Comparison of ENCODE assay signal across 12 cellular contexts in genomic region chr17:64063088-64063487, GRCh38. TPM values are rescaled to one million over a fixed set of nuclear protein-coding genes. Genes with fewer than 3 reads are reported as not detected.
DNase-seq lines count a peak whose midpoint lies in the region; ATAC-seq, FAIRE-seq and TF ChIP-seq lines count a peak whose summit lies in the region.
"Had no signal": no experiment of that assay in that cellular context is flagged by ENCODE, and none has a peak within 500 bp of the region (broad histone marks: within the 10 kb centered on the region; RNA-seq: fewer than 3 reads in every experiment).

No MANE protein-coding gene starts in this region.

- FAIRE-seq in kidney (lab: Jason Lieb, UNC), result no peak

- H2AFZ ChIP-seq in Karpas-422 (ENCODE audit: low read length), result no peak overlapping the region

- DNase-seq in Right ventricle myocardium superior (no peak), right atrium auricular region (ENCODE audit: low spot score) (no peak), T-cell (peak in 4 of 34 experiments; percentile 13 to 30 (median 20)), esophagus squamous epithelium (lab: John Stamatoyannopoulos, UW) (no peak), vagina (ENCODE audit: extremely low spot score in 2 of 2) (no peak), Karpas-422 (no peak), NCI-H226 (no peak), kidney (no peak)
- DNase-seq: GDM1, NCI-H1930 had no signal

- H3K27me3 Mint-ChIP-seq in T-cell, result no peaks in the 10 kb centered on the region

- H3K4me1 ChIP-seq in right atrium auricular region, result peaks cover 0 to 7% of the 10 kb centered on the region in 2 donors
- peaks cover 3 to 44% (median 11%) of the 10 kb centered on the region in 3 donors for H3K4me1 ChIP-seq in esophagus squamous epithelium
- H3K4me1 ChIP-seq in vagina, result peaks cover 10% of the 10 kb centered on the region
- H3K4me1 ChIP-seq in Karpas-422 (ENCODE audit: low read length), result no peaks in the 10 kb centered on the region
- H3K4me1 ChIP-seq in kidney (ENCODE audit: control insufficient read depth in 1 of 2, insufficient read depth in 1 of 2, low read depth in 1 of 2, low read length in 2 of 2), result peaks cover 0 to 2% of the 10 kb centered on the region in 2 donors
- H3K4me1 ChIP-seq: tibial nerve had no signal

- no peaks in the 10 kb centered on the region; the same call in 1 of the 2 replicates for H4K20me1 ChIP-seq in Karpas-422 (ENCODE audit: insufficient read depth, low read depth, low read length)

- H3K36me3 ChIP-seq in right atrium auricular region (peaks cover 24% of the 10 kb centered on the region), esophagus squamous epithelium (peaks cover 0 to 87% (median 0%) of the 10 kb centered on the region in 3 donors), vagina (peaks cover 0 to 30% of the 10 kb centered on the region in 2 donors), Karpas-422 (ENCODE audit: insufficient read depth, low read length) (no peaks in the 10 kb centered on the region), kidney (ENCODE audit: control insufficient read depth in 1 of 2, insufficient read depth in 2 of 2, low read length in 2 of 2) (peaks cover 4 to 10% of the 10 kb centered on the region in 2 donors)
- H3K36me3 ChIP-seq: cardiac muscle cell had no signal

- no peak for TF ChIP-seq POLR2A in esophagus squamous epithelium (IDR thresholded peaks at IDR 0.05)
- TF ChIP-seq POLR2A in vagina (IDR thresholded peaks at IDR 0.05), result no peak

- no peak overlapping the region for H3K4me3 ChIP-seq in right atrium auricular region
- no peak overlapping the region for H3K4me3 ChIP-seq in esophagus squamous epithelium
- H3K4me3 ChIP-seq in vagina, result no peak overlapping the region
- H3K4me3 ChIP-seq in Karpas-422 (ENCODE audit: low read length), result no peak overlapping the region
- no peak overlapping the region for H3K4me3 ChIP-seq in kidney (ENCODE audit: low read length in 2 of 2)
- H3K4me3 ChIP-seq: cardiac muscle cell, tibial nerve had no signal

- POLR2A ChIA-PET in T-cell (lab: Charles Lee), result interaction anchor here in 1 of 2 donors (0.7 kb wide), 1 partner anchor 34 kb away, joined by 5 read pairs; no protein-coding TSS in a partner anchor

- no peak overlapping the region for H3K4me2 ChIP-seq in Karpas-422 (ENCODE audit: low read depth, low read length, poor library complexity, severe bottlenecking)

- ATAC-seq in Right ventricle myocardium superior (ENCODE audit: poor library complexity) (peak; percentile 36), T-cell (replicated peaks in 1 of 4) (no peak)

- H3K4me1 Mint-ChIP-seq in T-cell, result peaks cover 6 to 98% (median 69%) of the 10 kb centered on the region in 3 donors

- peaks cover 80% of the 10 kb centered on the region for H3K36me3 Mint-ChIP-seq in T-cell

- H3K27me3 ChIP-seq in right atrium auricular region (no peaks in the 10 kb centered on the region), esophagus squamous epithelium (no peaks in the 10 kb centered on the region), vagina (no peaks in the 10 kb centered on the region), Karpas-422 (ENCODE audit: low read length) (no peaks in the 10 kb centered on the region)
- H3K27me3 ChIP-seq: cardiac muscle cell, tibial nerve had no signal

- no peaks in the 10 kb centered on the region for H3K9me3 ChIP-seq in right atrium auricular region
- H3K9me3 ChIP-seq in esophagus squamous epithelium, result no peaks in the 10 kb centered on the region
- H3K9me3 ChIP-seq in vagina, result no peaks in the 10 kb centered on the region
- no peaks in the 10 kb centered on the region for H3K9me3 ChIP-seq in Karpas-422 (ENCODE audit: low read length)
- no peaks in the 10 kb centered on the region for H3K9me3 ChIP-seq in kidney (ENCODE audit: control insufficient read depth in 1 of 2, low read length in 2 of 2)
- H3K9me3 ChIP-seq: tibial nerve had no signal

- no peaks in the 10 kb centered on the region for H3K9me3 Mint-ChIP-seq in T-cell

- no peak for TF ChIP-seq CTCF in right atrium auricular region (IDR thresholded peaks at IDR 0.05)
- TF ChIP-seq CTCF in esophagus squamous epithelium (IDR thresholded peaks at IDR 0.05), result no peak
- TF ChIP-seq CTCF in vagina (IDR thresholded peaks at IDR 0.05), result no peak
- no peak for TF ChIP-seq CTCF in kidney (IDR thresholded peaks at IDR 0.05; ENCODE audit: borderline replicate concordance, extremely low read depth, insufficient read depth)

- H3K4me3 Mint-ChIP-seq in T-cell, result peak overlapping the region in 2 of 3 donors; percentile 66 to 86

- intact Hi-C loops in Right ventricle myocardium superior (cut with DNase I) (no loop called here), esophagus squamous epithelium (cut with DNase I) (no loop called here), vagina (cut with DNase I) (loop anchor here (2.0 kb wide), 1 partner anchor 72 kb away; no protein-coding TSS in a partner anchor), kidney (cut with DNase I) (loop anchor here (10.0 kb wide), 1 partner anchor 72 kb away; the partner anchor contains the start of gene ERN1)

- no peak overlapping the region for H3K9ac ChIP-seq in Karpas-422 (ENCODE audit: low read length)
- no peak overlapping the region for H3K9ac ChIP-seq in kidney (ENCODE audit: low read length in 2 of 2)

- peak overlapping the region; percentile 49 to 96 for H3K27ac Mint-ChIP-seq in T-cell

- H3K9me2 ChIP-seq in Karpas-422 (replicated peaks; ENCODE audit: insufficient read depth, low read length), result no peaks in the 10 kb centered on the region

- WGBS in esophagus squamous epithelium, 2 donors, result 92 to 100% methylated on average over 2 to 4 of the region's 5 CpGs

- no peaks in the 10 kb centered on the region for H3K79me2 ChIP-seq in Karpas-422 (ENCODE audit: low read length)

- no peak overlapping the region for H3K27ac ChIP-seq in right atrium auricular region
- H3K27ac ChIP-seq in esophagus squamous epithelium, result peak overlapping the region; percentile 70 to 90 (median 80)
- H3K27ac ChIP-seq in vagina, result peak overlapping the region; percentile 72
- H3K27ac ChIP-seq in Karpas-422 (ENCODE audit: low read length), result no peak overlapping the region
- no peak overlapping the region for H3K27ac ChIP-seq in kidney (ENCODE audit: low read depth in 2 of 2, low read length in 2 of 2)
- H3K27ac ChIP-seq: cardiac muscle cell had no signal

- CTCF ChIA-PET in T-cell (lab: Charles Lee), result interaction anchor here (0.7 to 4.6 kb wide), 17 partner anchors 12 to 219 kb away, joined by 3 to 107 read pairs (median 5); partner anchors contain the start of gene ERN1 (in 1 of the 2)

RNA-seq across cellular contexts. Expression of gene ICAM2, which starts 42.7 kb away (rescaled TPM):
- total RNA-seq in Right ventricle myocardium superior, result 31.9 TPM
- 100 to 1,000 TPM in 1 of 2 donors, 10 to 100 TPM in 1; 74.6 to 109 TPM for total RNA-seq in right atrium auricular region
- total RNA-seq in T-cell, result 100 to 1,000 TPM in 3 of 5 donors, 10 to 100 TPM in 2; 69.6 to 132 (median 116) TPM
- 10 to 100 TPM in 2 of 4 donors, 1 to 10 TPM in 1, not detected in 1; 2.8 to 28.8 (median 11.8) TPM for total RNA-seq in esophagus squamous epithelium
- 55.7 TPM for total RNA-seq in vagina
- total RNA-seq in Karpas-422 (2014; rRNA removed; shearing (Covaris generic); ENCODE audit: low replicate concordance), result 4.4 and 12.1 TPM in 2 replicates
- total RNA-seq in kidney, result 38.8 TPM
- polyA plus RNA-seq in kidney (ENCODE audit: insufficient read depth, low read depth, low replicate concordance), result 55.8 TPM
- total RNA-seq: cardiac muscle cell had no signal

Comparison
In these comparisons a context has a peak if more than half of its experiments do, and no peak if none do; other contexts are left out.
1. H3K27ac ChIP-seq: peak in esophagus squamous epithelium (4 of 4) and vagina (single experiment); none in right atrium auricular region (0 of 2), Karpas-422 (single experiment) and kidney (0 of 2).
2. intact Hi-C loops: an anchor here in vagina (2.0 kb wide) and kidney (10.0 kb wide); none called in Right ventricle myocardium superior and esophagus squamous epithelium.